ENCODE assay signal across 6 cellular contexts in the genomic region with DNA sequence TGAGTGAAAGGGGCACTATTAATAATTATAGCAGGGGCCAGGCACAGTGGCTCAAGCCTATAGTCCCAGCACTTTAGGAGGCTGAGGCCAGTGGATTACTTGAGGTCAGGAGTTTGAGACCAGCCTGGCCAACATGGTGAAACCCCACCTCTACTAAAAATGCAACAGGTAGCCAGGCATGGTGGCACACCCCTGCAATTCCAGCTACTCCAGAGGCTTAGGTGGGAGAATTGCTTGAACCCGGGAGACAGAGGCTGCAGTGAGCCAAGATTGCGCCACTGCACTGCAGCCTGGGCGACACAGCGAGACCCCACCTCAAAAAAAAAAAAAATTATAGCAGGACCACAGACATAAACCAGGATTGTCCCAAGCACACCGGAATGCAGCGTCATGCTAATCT.
DNase-seq lines count a peak whose midpoint lies in the region; ATAC-seq, FAIRE-seq and TF ChIP-seq lines count a peak whose summit lies in the region.
"Not testable (repeated sequence)": the region's sequence is repeated elsewhere in the genome, so short reads cannot be mapped to it uniquely, and the experiment has no call there.

No MANE protein-coding gene starts in this region.

- not testable (repeated sequence) for H3K56ac ChIP-seq in H1 (replicated peaks; ENCODE audit: insufficient read length, low read depth, low read length)

- not testable (repeated sequence) for H3K27me3 Mint-ChIP-seq in GM23338 (ENCODE audit: insufficient read depth, low read depth, poor library complexity); WTC11 (ENCODE audit: low read depth); neural progenitor cell (ENCODE audit: insufficient read depth, low read depth)

- H2AFZ ChIP-seq in GM23338: peak overlapping the region; percentile 91; the same call in 1 of the 2 replicates
- not testable (repeated sequence) for H2AFZ ChIP-seq in H1 (ENCODE audit: low read length); neural progenitor cell (replicated peaks)

- not testable (repeated sequence) for TF ChIP-seq EP300 in H1 (IDR thresholded peaks at IDR 0.05; ENCODE audit: borderline replicate concordance in 1 of 2, low read depth in 2 of 2, low read length in 2 of 2); sigmoid colon (IDR thresholded peaks at IDR 0.05)

- H3K14ac ChIP-seq in H1 (ENCODE audit: insufficient read length): not testable (repeated sequence)

- not testable (repeated sequence) for H4K8ac ChIP-seq in H1 (ENCODE audit: extremely low read depth, insufficient read depth, low read length)

- H3K79me2 ChIP-seq in GM23338 (replicated peaks; ENCODE audit: insufficient read depth); H1 (ENCODE audit: control insufficient read depth in 1 of 2, insufficient read depth in 2 of 2, low read length in 2 of 2); neural progenitor cell (ENCODE audit: low read depth): not testable (repeated sequence)

- not testable (repeated sequence) for H2BK120ac ChIP-seq in H1 (replicated peaks; ENCODE audit: low read depth, low read length)

- H3K4me3 Mint-ChIP-seq in GM23338, WTC11, neural progenitor cell: not testable (repeated sequence)

- H4K20me1 ChIP-seq in GM23338 (replicated peaks; ENCODE audit: insufficient read depth); H1 (replicated peaks in 1 of 2; ENCODE audit: control insufficient read depth in 1 of 2, insufficient read depth in 2 of 2, low read length in 2 of 2); neural progenitor cell (ENCODE audit: low read depth): not testable (repeated sequence)

- not testable (repeated sequence) for H3K23ac ChIP-seq in H1 (ENCODE audit: insufficient read length)

- 0 out of 2 replicates have a peak overlapping the region, but pooled peaks have one; percentile 75 for H2BK20ac ChIP-seq in H1 (ENCODE audit: low read length)

- not testable (repeated sequence) for H2BK15ac ChIP-seq in H1 (ENCODE audit: low read length)

- H3K27ac ChIP-seq in GM23338 (ENCODE audit: low read depth); HEK293 (ENCODE audit: extremely low read depth, low read depth, low read length); H1 (ENCODE audit: low read depth, low read length); neural progenitor cell; sigmoid colon: not testable (repeated sequence)

- H3K9me2 ChIP-seq in GM23338 (ENCODE audit: insufficient read depth): not testable (repeated sequence)

- not testable (repeated sequence) for H2BK12ac ChIP-seq in H1 (ENCODE audit: low read depth, low read length)

- H3K27ac Mint-ChIP-seq in GM23338, WTC11, neural progenitor cell: not testable (repeated sequence)

- H3K4me2 ChIP-seq in GM23338; H1 (ENCODE audit: insufficient read depth in 1 of 2, low read depth in 2 of 2, low read length in 2 of 2): not testable (repeated sequence)
- peak overlapping the region; percentile 28 for H3K4me2 ChIP-seq in neural progenitor cell

- not testable (repeated sequence) for FAIRE-seq in H1 (lab: Jason Lieb, UNC)

- TF ChIP-seq CTCF in GM23338 (conservative IDR thresholded peaks at IDR 0.05; ENCODE audit: low read depth in 2 of 2); HEK293 (tag by site-specific recombination; IDR thresholded peaks at IDR 0.05); WTC11 (IDR thresholded peaks at IDR 0.05); H1 (IDR thresholded peaks at IDR 0.05; ENCODE audit: control extremely low read depth in 1 of 3, insufficient read depth in 1 of 3, low read depth in 1 of 3, low read length in 3 of 3); neural progenitor cell (IDR thresholded peaks at IDR 0.05); sigmoid colon (IDR thresholded peaks at IDR 0.05): not testable (repeated sequence)

- not testable (repeated sequence) for H3K18ac ChIP-seq in H1 (ENCODE audit: extremely low read depth, low read length)

- H4K5ac ChIP-seq in H1 (ENCODE audit: insufficient read length, low read depth, low read length): not testable (repeated sequence)

- not testable (repeated sequence) for H3K36me3 ChIP-seq in GM23338 (ENCODE audit: insufficient read depth); HEK293 (ENCODE audit: control insufficient read depth in 2 of 2, insufficient read depth in 1 of 2, low read length in 2 of 2); H1 (ENCODE audit: control insufficient read depth in 2 of 4, insufficient read depth in 4 of 4, low read length in 3 of 4); neural progenitor cell; sigmoid colon

- H3K79me1 ChIP-seq in H1 (ENCODE audit: low read depth, low read length): not testable (repeated sequence)

- not testable (repeated sequence) for H3K23me2 ChIP-seq in H1 (ENCODE audit: low read depth, low read length)

- WGBS in H1 (ENCODE audit: extremely low coverage in 1 of 2, insufficient coverage in 1 of 2, insufficient read length in 1 of 2, insufficient replicate concordance in 2 of 2, low coverage in 1 of 2, low lambda C conversion rate in 2 of 2, missing lambda C conversion rate in 1 of 2), 2 experiments: 98% methylated on average over 6 of the region's 6 CpGs; no CpG with 5 or more reads in 1 of the 2 experiments
- WGBS in sigmoid colon, 2 donors: 95 to 97% methylated on average over 6 of the region's 6 CpGs

- not testable (repeated sequence) for DNase-seq in GM23338 (ENCODE audit: low spot score); WTC11 (ENCODE audit: low spot score); H1 (ENCODE audit: low read depth in 1 of 2, low spot score in 2 of 2); neural progenitor cell (ENCODE audit: low spot score)
- DNase-seq in sigmoid colon: peak; percentile 15

- H3F3A ChIP-seq in GM23338 (replicated peaks; ENCODE audit: low read depth): not testable (repeated sequence)
- peaks cover 18% of the 10 kb centered on the region for H3F3A ChIP-seq in neural progenitor cell (ENCODE audit: low read depth)

- ATAC-seq in GM23338, WTC11: not testable (repeated sequence)

- H3K36me3 Mint-ChIP-seq in GM23338 (ENCODE audit: low read depth) (peaks cover 15% of the 10 kb centered on the region), WTC11 (peaks cover 19% of the 10 kb centered on the region)
- not testable (repeated sequence) for H3K36me3 Mint-ChIP-seq in neural progenitor cell

- H3K4me1 Mint-ChIP-seq in GM23338 (peaks cover 19% of the 10 kb centered on the region), WTC11 (peaks cover 20% of the 10 kb centered on the region), neural progenitor cell (peaks cover 15% of the 10 kb centered on the region)

- TF ChIP-seq RAD21 in H1 (IDR thresholded peaks at IDR 0.05 in 1 of 2, conservative IDR thresholded peaks at IDR 0.05 in 1 of 2; ENCODE audit: low read depth in 2 of 2, low read length in 2 of 2): not testable (repeated sequence)

- not testable (repeated sequence) for H3K9me3 ChIP-seq in HEK293 (ENCODE audit: control insufficient read depth, insufficient read depth, low read depth, low read length); H1 (ENCODE audit: insufficient read depth in 2 of 2, low read depth in 1 of 2, low read length in 1 of 2); neural progenitor cell (ENCODE audit: low read depth); sigmoid colon

- H3K4me1 ChIP-seq in GM23338 (ENCODE audit: insufficient read depth); HEK293 (ENCODE audit: control insufficient read depth, insufficient read depth, low read length); H1 (replicated peaks in 1 of 4; ENCODE audit: control insufficient read depth in 3 of 4, insufficient read depth in 4 of 4, low read length in 3 of 4); sigmoid colon: not testable (repeated sequence)
- H3K4me1 ChIP-seq in neural progenitor cell: peaks cover 10% of the 10 kb centered on the region

- H3K27me3 ChIP-seq in GM23338 (ENCODE audit: insufficient read depth); H1 (replicated peaks in 1 of 4; ENCODE audit: control insufficient read depth in 3 of 4, extremely low read depth in 1 of 4, insufficient read depth in 3 of 4, low read length in 3 of 4); sigmoid colon: not testable (repeated sequence)
- H3K27me3 ChIP-seq in neural progenitor cell: peaks cover 24% of the 10 kb centered on the region

- H4K91ac ChIP-seq in H1 (replicated peaks; ENCODE audit: insufficient read length, low read length): not testable (repeated sequence)

- H2AK5ac ChIP-seq in H1 (ENCODE audit: low read depth, low read length): not testable (repeated sequence)

- not testable (repeated sequence) for H2BK5ac ChIP-seq in H1 (ENCODE audit: low read depth, low read length)

- H3K9me3 Mint-ChIP-seq in GM23338 (peaks cover 17% of the 10 kb centered on the region), WTC11 (peaks cover 26% of the 10 kb centered on the region), neural progenitor cell (peaks cover 18% of the 10 kb centered on the region)

- TF ChIP-seq POLR2A in H1 (IDR thresholded peaks at IDR 0.05; ENCODE audit: control extremely low read depth in 1 of 2, low read depth in 2 of 2, low read length in 2 of 2); sigmoid colon (IDR thresholded peaks at IDR 0.05): not testable (repeated sequence)

- not testable (repeated sequence) for H3K4me3 ChIP-seq in GM23338; HEK293 (ENCODE audit: low read depth, low read length); H1 (ENCODE audit: extremely low read depth in 1 of 4, insufficient read depth in 2 of 4, low read depth in 3 of 4, low read length in 4 of 4); neural progenitor cell; sigmoid colon

- not testable (repeated sequence) for H3K4ac ChIP-seq in H1 (replicated peaks; ENCODE audit: insufficient read length, low read depth, low read length)

- intact Hi-C loops in sigmoid colon (cut with DNase I): not testable (repeated sequence)

- CTCF ChIA-PET in HEK293 (lab: Yijun Ruan, JAX); WTC11 (lab: Charles Lee): not testable (repeated sequence)
- CTCF ChIA-PET in H1 (lab: Charles Lee; ENCODE audit: partially characterized antibody): interaction anchor here (1.1 to 5.0 kb wide), 4 partner anchors 9 to 41 kb away, joined by 3 to 20 read pairs (median 5); no protein-coding TSS in a partner anchor

- POLR2A ChIA-PET in HEK293 (lab: Yijun Ruan, JAX); H1 (lab: Charles Lee; ENCODE audit: partially characterized antibody): not testable (repeated sequence)
- POLR2A ChIA-PET in WTC11 (lab: Charles Lee): interaction anchor here (0.6 kb wide), 1 partner anchor 400 kb away, joined by 5 read pairs; no protein-coding TSS in a partner anchor

- not testable (repeated sequence) for H3K9ac ChIP-seq in H1 (replicated peaks in 1 of 4; ENCODE audit: extremely low read depth in 1 of 4, low read depth in 3 of 4, low read length in 3 of 4); neural progenitor cell
